ENCODE assay signal across 11 cellular contexts in the genomic region with DNA sequence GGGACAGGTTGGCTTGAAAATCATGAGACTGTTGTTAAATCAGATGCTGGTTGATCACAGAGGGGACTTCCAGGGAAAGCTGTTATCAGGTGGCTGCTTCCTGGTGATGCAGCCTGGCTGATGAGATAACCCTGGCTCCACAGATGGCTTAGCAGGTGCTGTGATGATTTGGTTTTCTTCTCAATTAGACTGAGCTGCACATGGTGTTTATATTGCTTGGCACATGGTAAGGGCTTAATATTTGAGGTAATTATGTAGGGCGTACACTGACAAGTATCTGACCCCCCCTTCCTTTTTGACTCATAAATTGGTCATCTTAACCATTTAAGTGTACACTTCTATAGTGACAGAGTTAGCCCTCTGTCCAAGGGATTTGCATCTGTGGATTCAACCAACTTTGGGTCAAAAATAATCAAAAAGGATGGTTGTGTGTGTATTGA. TPM values are rescaled to one million over a fixed set of nuclear protein-coding genes. Genes with fewer than 3 reads are reported as not detected.
DNase-seq lines count a peak whose midpoint lies in the region; ATAC-seq and TF ChIP-seq lines count a peak whose summit lies in the region.
"Had no signal": no experiment of that assay in that cellular context is flagged by ENCODE, and none has a peak within 500 bp of the region (broad histone marks: within the 10 kb centered on the region; RNA-seq: fewer than 3 reads in every experiment).

No MANE protein-coding gene starts in this region.

- DNase-seq in G401 (ENCODE audit: low spot score) = peak; percentile 92
- peak; percentile 58 for DNase-seq in NCI-H1694 (lab: John Stamatoyannopoulos, UW)
- no peak for DNase-seq in activated naive CD8-positive, alpha-beta T cell treated with anti-CD3 and anti-CD28 coated beads, Interleukin-2, amount 50 U/mL, for 24 hours
- DNase-seq in memory B cell (ENCODE audit: low spot score in 2 of 2) = no peak
- no peak for DNase-seq in Calu3
- no peak for DNase-seq in GM13977 (ENCODE audit: low spot score)
- no peak for DNase-seq in NCI-H510A treated with DMSO at 0.1 percent for 48 hours (lab: John Stamatoyannopoulos, UW)
- DNase-seq: effector CD4-positive, alpha-beta T cell; kidney glomerular epithelial cell; MV-4-11 had no signal

- intact Hi-C loops in Calu3 (cut with micrococcal nuclease; ENCODE audit: unreplicated experiment) = no loop called here

- no peaks in the 10 kb centered on the region for H3K27me3 Mint-ChIP-seq in activated naive CD8-positive, alpha-beta T cell treated with anti-CD3 and anti-CD28 coated beads, Interleukin-2, amount 50 U/mL, for 24 hours
- no peaks in the 10 kb centered on the region for H3K27me3 Mint-ChIP-seq in memory B cell
- no peaks in the 10 kb centered on the region for H3K27me3 Mint-ChIP-seq in Calu3 (ENCODE audit: unreplicated experiment)

- no peak overlapping the region for H3K4me3 Mint-ChIP-seq in activated naive CD8-positive, alpha-beta T cell treated with anti-CD3 and anti-CD28 coated beads, Interleukin-2, amount 50 U/mL, for 24 hours
- H3K4me3 Mint-ChIP-seq in memory B cell (no peak overlapping the region), Calu3 (ENCODE audit: low read depth, unreplicated experiment) (no peak overlapping the region)

- peaks cover 55% of the 10 kb centered on the region for H3K4me1 Mint-ChIP-seq in activated naive CD8-positive, alpha-beta T cell treated with anti-CD3 and anti-CD28 coated beads, Interleukin-2, amount 50 U/mL, for 24 hours
- H3K4me1 Mint-ChIP-seq in memory B cell (peaks cover 24% of the 10 kb centered on the region), Calu3 (ENCODE audit: low read depth, unreplicated experiment) (peaks cover 25% of the 10 kb centered on the region)

- ATAC-seq in activated naive CD8-positive, alpha-beta T cell treated with anti-CD3 and anti-CD28 coated beads, Interleukin-2, amount 50 U/mL, for 24 hours = no peak
- ATAC-seq in memory B cell (ENCODE audit: low read depth) = peak; percentile 48
- ATAC-seq: Right ventricle myocardium inferior had no signal

- CTCF ChIA-PET in Calu3 (lab: Charles Lee) = no interaction called here

- BruUV-seq in Calu3 (replicated peaks; lab: Mats Ljungman, UMichigan) = no TSS peak

- peaks cover 70% of the 10 kb centered on the region for H3K36me3 Mint-ChIP-seq in activated naive CD8-positive, alpha-beta T cell treated with anti-CD3 and anti-CD28 coated beads, Interleukin-2, amount 50 U/mL, for 24 hours (ENCODE audit: low read depth)
- peaks cover 24% of the 10 kb centered on the region for H3K36me3 Mint-ChIP-seq in memory B cell
- peaks cover 76% of the 10 kb centered on the region for H3K36me3 Mint-ChIP-seq in Calu3 (ENCODE audit: insufficient read depth, unreplicated experiment)

- TF ChIP-seq CTCF in Calu3 (IDR thresholded peaks at IDR 0.05; ENCODE audit: unreplicated experiment) (no peak), GM13977 (IDR thresholded peaks at IDR 0.05; ENCODE audit: extremely low read depth, insufficient read depth, missing control alignments) (no peak)

- in situ Hi-C loops in G401 (cut with HindIII; ENCODE audit: low sequenced_read_pairs) = no loop called here
- in situ Hi-C loops in GM13977 (cut with MboI; ENCODE audit: low pct_unique_long_range_greater_than_20kb, low sequenced_read_pairs, unreplicated experiment) = no loop called here

- no peaks in the 10 kb centered on the region for H3K9me3 Mint-ChIP-seq in activated naive CD8-positive, alpha-beta T cell treated with anti-CD3 and anti-CD28 coated beads, Interleukin-2, amount 50 U/mL, for 24 hours
- H3K9me3 Mint-ChIP-seq in memory B cell (no peaks in the 10 kb centered on the region), Calu3 (ENCODE audit: low read depth, unreplicated experiment) (no peaks in the 10 kb centered on the region)

- H3K27ac Mint-ChIP-seq in activated naive CD8-positive, alpha-beta T cell treated with anti-CD3 and anti-CD28 coated beads, Interleukin-2, amount 50 U/mL, for 24 hours = peak overlapping the region; percentile 52
- H3K27ac Mint-ChIP-seq in memory B cell (peak overlapping the region; percentile 31), Calu3 (ENCODE audit: unreplicated experiment) (no peak overlapping the region)

RNA-seq across cellular contexts. Expression of a gene that starts 7.0 kb away (rescaled TPM):
- 2,959 and 3,951 TPM in 2 replicates for total RNA-seq in G401 (2014; rRNA removed; shearing (Covaris generic))
- total RNA-seq in Calu3 (2022) = 1,650 and 1,749 TPM in 2 replicates

RNA-seq across cellular contexts. Expression of a gene that starts 26.6 kb away (rescaled TPM):
- not detected in 2 replicates for total RNA-seq in G401 (2014; rRNA removed; shearing (Covaris generic))
- total RNA-seq in Calu3 (2022) = 1.3 and 2.1 TPM in 2 replicates

RNA-seq across cellular contexts. Expression of a gene that starts 54.9 kb away (rescaled TPM):
- 39.0 and 44.6 TPM in 2 replicates for total RNA-seq in G401 (2014; rRNA removed; shearing (Covaris generic))
- 8.7 and 12.8 TPM in 2 replicates for total RNA-seq in Calu3 (2022)

Comparison
In these comparisons a context has a peak if more than half of its experiments do, and no peak if none do; other contexts are left out.
1. DNase-seq: peak in G401 (single experiment) and NCI-H1694 (single experiment); none in activated naive CD8-positive, alpha-beta T cell treated with anti-CD3 and anti-CD28 coated beads, Interleukin-2, amount 50 U/mL, for 24 hours (single experiment), memory B cell (0 of 2), Calu3 (single experiment), GM13977 (single experiment) and NCI-H510A treated with DMSO at 0.1 percent for 48 hours (single experiment).